In the genomic region with DNA sequence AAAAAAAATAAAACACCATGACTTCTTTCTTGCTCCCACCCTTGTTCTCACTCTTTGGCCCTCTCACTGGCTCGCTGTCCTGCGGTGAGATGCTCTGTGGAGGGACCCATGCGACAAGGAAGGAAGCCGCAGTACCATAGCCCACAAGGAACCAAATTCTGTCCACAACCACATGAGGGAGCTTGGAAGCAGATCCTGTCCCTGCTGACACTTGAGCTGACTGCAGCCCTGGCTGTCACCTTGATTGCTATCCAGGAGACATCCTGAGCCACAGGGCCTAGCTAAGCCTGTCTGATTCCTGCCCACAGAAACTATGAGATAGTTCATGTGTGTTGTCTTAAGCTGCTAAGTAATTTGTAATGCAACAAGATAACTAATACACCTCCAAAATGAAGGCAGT, we compare ENCODE assay signal across 10 cellular contexts. TPM values are rescaled to one million over a fixed set of nuclear protein-coding genes. Genes with fewer than 3 reads are reported as not detected.
DNase-seq lines count a peak whose midpoint lies in the region; ATAC-seq, FAIRE-seq and TF ChIP-seq lines count a peak whose summit lies in the region.
"Had no signal": no experiment of that assay in that cellular context is flagged by ENCODE, and none has a peak within 500 bp of the region (broad histone marks: within the 10 kb centered on the region; RNA-seq: fewer than 3 reads in every experiment).

No MANE protein-coding gene starts in this region.

- no peak for ATAC-seq in HG03095 (IDR thresholded peaks at IDR 0.05; ENCODE audit: unreplicated experiment)
- ATAC-seq in GM18873 (IDR thresholded peaks at IDR 0.05; ENCODE audit: low FRiP score, unreplicated experiment), result no peak

- TF ChIP-seq CTCF in BE2C (IDR thresholded peaks at IDR 0.05; ENCODE audit: low read depth, low read length) (peak; percentile 62), GM12874 (IDR thresholded peaks at IDR 0.05; ENCODE audit: insufficient read depth, low read depth, low read length) (0 out of 2 replicates have a peak, but pooled peaks have one; percentile 20)

- DNase-seq in BE2C (peak; percentile 52), RPMI7951 (ENCODE audit: low read depth) (peak; percentile 64), globus pallidus (ENCODE audit: low spot score) (peak; percentile 55), small intestine (peak; percentile 75)
- no peak for DNase-seq in activated effector memory CD4-positive, alpha-beta T cell treated with Interleukin-2 at 50 U/mL for 16 hours

- FAIRE-seq in small intestine (lab: Jason Lieb, UNC), result no peak
- FAIRE-seq: endometrium had no signal

- H3K27me3 ChIP-seq in BE2C, result no peaks in the 10 kb centered on the region
- no peaks in the 10 kb centered on the region for H3K27me3 ChIP-seq in small intestine (ENCODE audit: control insufficient read depth in 2 of 2, insufficient read depth in 2 of 2, low read length in 2 of 2)

- H3K9me3 ChIP-seq in BE2C (no peaks in the 10 kb centered on the region), small intestine (ENCODE audit: control insufficient read depth, low read depth) (no peaks in the 10 kb centered on the region)

- H3K4me3 ChIP-seq in BE2C (ENCODE audit: low read depth, low read length), result no peak overlapping the region
- no peak overlapping the region for H3K4me3 ChIP-seq in small intestine (ENCODE audit: low read depth in 1 of 2, low read length in 2 of 2)

- H3K27ac ChIP-seq in small intestine (ENCODE audit: low read depth in 1 of 2, low read length in 1 of 2), result no peak overlapping the region

- H3K4me1 ChIP-seq in BE2C, result peaks cover 3% of the 10 kb centered on the region; the same call in 1 of the 2 replicates
- H3K4me1 ChIP-seq in small intestine (ENCODE audit: control insufficient read depth in 2 of 2, insufficient read depth in 1 of 2, low read depth in 1 of 2, low read length in 1 of 2), result no peaks in the 10 kb centered on the region

- no peaks in the 10 kb centered on the region for H3K36me3 ChIP-seq in BE2C
- no peaks in the 10 kb centered on the region for H3K36me3 ChIP-seq in small intestine (ENCODE audit: control insufficient read depth in 2 of 2, insufficient read depth in 2 of 2, low read length in 2 of 2)

- WGBS in small intestine, 3 donors, result 28 to 40% (median 31%) methylated on average over 4 of the region's 4 CpGs

RNA-seq across cellular contexts. Expression of a gene that starts 4.8 kb away (rescaled TPM):
- 30.8 TPM for polyA plus RNA-seq in BE2C (2012; ENCODE audit: insufficient read depth, insufficient read length, low read depth)
- total RNA-seq in RPMI7951 (2014; rRNA removed; shearing (Covaris generic)), result 715 and 768 TPM in 2 replicates
- 100 to 1,000 TPM; 133 to 464 (median 153) TPM for polyA plus RNA-seq in small intestine

RNA-seq across cellular contexts. Expression of a gene that starts 14.3 kb away (rescaled TPM):
- polyA plus RNA-seq in BE2C (2012; ENCODE audit: insufficient read depth, insufficient read length, low read depth), result not detected
- total RNA-seq in RPMI7951 (2014; rRNA removed; shearing (Covaris generic)), result not detected in 2 replicates
- 1 to 10 TPM in 1 of 3 donors, not detected in 2; 5.4 TPM for polyA plus RNA-seq in small intestine
- total RNA-seq: HT1080 had no signal

RNA-seq across cellular contexts. Expression of a gene that starts 22.0 kb away (rescaled TPM):
- polyA plus RNA-seq in BE2C (2012; ENCODE audit: insufficient read depth, insufficient read length, low read depth), result not detected
- 604 and 676 TPM in 2 replicates for total RNA-seq in RPMI7951 (2014; rRNA removed; shearing (Covaris generic))
- 100 to 1,000 TPM in 1 of 3 donors, 10 to 100 TPM in 2; 75.0 to 151 (median 86.2) TPM for polyA plus RNA-seq in small intestine

RNA-seq across cellular contexts. Expression of a gene that starts 28.9 kb away (rescaled TPM):
- polyA plus RNA-seq in BE2C (2012; ENCODE audit: insufficient read depth, insufficient read length, low read depth), result not detected
- 2.3 and 4.5 TPM in 2 replicates for total RNA-seq in RPMI7951 (2014; rRNA removed; shearing (Covaris generic))
- polyA plus RNA-seq in small intestine, result 100 to 1,000 TPM in 1 of 3 donors, 10 to 100 TPM in 1, 1 to 10 TPM in 1; 3.5 to 106 (median 11.0) TPM
- total RNA-seq: HT1080 had no signal

RNA-seq across cellular contexts. Expression of a gene that starts 34.9 kb away (rescaled TPM):
- not detected for polyA plus RNA-seq in BE2C (2012; ENCODE audit: insufficient read depth, insufficient read length, low read depth)
- 1.1 and 3.4 TPM in 2 replicates for total RNA-seq in RPMI7951 (2014; rRNA removed; shearing (Covaris generic))
- 100 to 1,000 TPM in 1 of 3 donors, 10 to 100 TPM in 2; 20.4 to 240 (median 22.2) TPM for polyA plus RNA-seq in small intestine
- total RNA-seq: HT1080 had no signal
